In genomic region chr11:75562048-75562835, GRCh38 we compare ENCODE assay signal across 8 cellular contexts. TPM values are rescaled to one million over a fixed set of nuclear protein-coding genes. Genes with fewer than 3 reads are reported as not detected.
DNase-seq lines count a peak whose midpoint lies in the region; ATAC-seq, FAIRE-seq and TF ChIP-seq lines count a peak whose summit lies in the region.

TSS of gene SERPINH1 (plus strand) at chr11:75562253. CDS start at chr11:75566350, 4,097 bp downstream.

- no peak for FAIRE-seq in RCC 7860 (lab: Jason Lieb, UNC)

- H3K27ac ChIP-seq in CD4-positive, alpha-beta memory T cell (ENCODE audit: low read depth, low read length), result peak within 1 kb of the TSS; percentile 71
- H3K27ac ChIP-seq in esophagus squamous epithelium (peak within 1 kb of the TSS; percentile 95 to 99 (median 96)), muscle layer of duodenum (ENCODE audit: low read length) (peak within 1 kb of the TSS; percentile 99)

- ATAC-seq in GM21360 (IDR thresholded peaks at IDR 0.05; ENCODE audit: unreplicated experiment), result peak; percentile 65
- ATAC-seq in activated T-cell treated with anti-CD3 and anti-CD28 coated beads, Interleukin-2, amount 50 U/mL, for 72 hours (replicated peaks in 1 of 2), result peak; percentile 91 to 93

- H3K27ac Mint-ChIP-seq in CD4-positive, alpha-beta memory T cell, result peak within 1 kb of the TSS; percentile 91 to 98 (median 96)
- peak within 1 kb of the TSS; percentile 90 for H3K27ac Mint-ChIP-seq in activated T-cell treated with anti-CD3 and anti-CD28 coated beads, Interleukin-2, amount 50 U/mL, for 72 hours

- H3K27me3 ChIP-seq in CD4-positive, alpha-beta memory T cell (ENCODE audit: insufficient read depth, low read length), result no peaks in the 10 kb centered on the region
- H3K27me3 ChIP-seq in esophagus squamous epithelium (peaks cover 0 to 6% (median 0%) of the 10 kb centered on the region in 4 donors), muscle layer of duodenum (ENCODE audit: low read depth, low read length) (no peaks in the 10 kb centered on the region)

- TF ChIP-seq POLR2A in esophagus squamous epithelium (IDR thresholded peaks at IDR 0.05), result peak in 2 of 4 donors; percentile 59 to 74

- CTCF ChIA-PET in CD4-positive, alpha-beta memory T cell (lab: Charles Lee; ENCODE audit: partially characterized antibody), result interaction anchor here (1.2 to 1.4 kb wide), 2 partner anchors 13 to 16 kb away, joined by 3 read pairs; no protein-coding TSS in a partner anchor

- H3K27me3 Mint-ChIP-seq in CD4-positive, alpha-beta memory T cell, result no peaks in the 10 kb centered on the region
- H3K27me3 Mint-ChIP-seq in activated T-cell treated with anti-CD3 and anti-CD28 coated beads, Interleukin-2, amount 50 U/mL, for 72 hours (ENCODE audit: low read depth), result no peaks in the 10 kb centered on the region

- peak within 1 kb of the TSS; percentile 93 to 99 (median 99) for H3K4me3 Mint-ChIP-seq in CD4-positive, alpha-beta memory T cell
- H3K4me3 Mint-ChIP-seq in activated T-cell treated with anti-CD3 and anti-CD28 coated beads, Interleukin-2, amount 50 U/mL, for 72 hours, result peak within 1 kb of the TSS; percentile 89 to 91

- no peak for TF ChIP-seq CTCF in esophagus squamous epithelium (IDR thresholded peaks at IDR 0.05)

- POLR2A ChIA-PET in CD4-positive, alpha-beta memory T cell (lab: Charles Lee; ENCODE audit: partially characterized antibody), result interaction anchor here (1.0 to 3.0 kb wide), 10 partner anchors 9 to 286 kb away, joined by 3 to 15 read pairs (median 4); no protein-coding TSS in a partner anchor

- peaks cover 20% of the 10 kb centered on the region for H3K4me1 ChIP-seq in CD4-positive, alpha-beta memory T cell (ENCODE audit: insufficient read depth, low read length)
- H3K4me1 ChIP-seq in esophagus squamous epithelium, result peaks cover 59 to 98% (median 69%) of the 10 kb centered on the region in 3 donors
- H3K4me1 ChIP-seq in muscle layer of duodenum (ENCODE audit: control insufficient read depth in 1 of 2, insufficient read depth in 2 of 2, low read length in 2 of 2), result peaks cover 46 to 80% of the 10 kb centered on the region in 2 donors

- 0 to 3% methylated on average over 21 to 38 of the region's 51 CpGs for WGBS in esophagus squamous epithelium, 2 donors

- H3K36me3 ChIP-seq in CD4-positive, alpha-beta memory T cell (ENCODE audit: insufficient read depth, low read length), result no peaks in the 10 kb centered on the region
- H3K36me3 ChIP-seq in esophagus squamous epithelium, result peaks cover 8 to 13% (median 9%) of the 10 kb centered on the region in 3 donors
- H3K36me3 ChIP-seq in muscle layer of duodenum (ENCODE audit: control insufficient read depth in 1 of 2, insufficient read depth in 2 of 2, low read length in 2 of 2), result peaks cover 6 to 38% of the 10 kb centered on the region in 2 donors

- H3K4me1 Mint-ChIP-seq in CD4-positive, alpha-beta memory T cell, result peaks cover 12 to 49% (median 33%) of the 10 kb centered on the region in 4 donors
- H3K4me1 Mint-ChIP-seq in activated T-cell treated with anti-CD3 and anti-CD28 coated beads, Interleukin-2, amount 50 U/mL, for 72 hours (ENCODE audit: low read depth), result peaks cover 45% of the 10 kb centered on the region

- H3K4me3 ChIP-seq in CD4-positive, alpha-beta memory T cell (ENCODE audit: low read length in 2 of 2), result peak within 1 kb of the TSS; percentile 86 to 96
- H3K4me3 ChIP-seq in esophagus squamous epithelium (peak within 1 kb of the TSS; percentile 61 to 82 (median 72)), muscle layer of duodenum (ENCODE audit: low read depth in 1 of 2, low read length in 2 of 2) (peak within 1 kb of the TSS; percentile 85 to 96)

- peak; percentile 43 to 67 (median 49) for DNase-seq in CD4-positive, alpha-beta memory T cell
- DNase-seq in HUDEP-2 (lab: John Stamatoyannopoulos, UW; ENCODE audit: unreplicated experiment in 76 of 76) (peak in 71 of 76 experiments; percentile 24 to 85 (median 72)), RCC 7860 (ENCODE audit: low spot score) (peak; percentile 70), esophagus squamous epithelium (lab: John Stamatoyannopoulos, UW) (no peak)
- DNase-seq in activated T-cell treated with anti-CD3 and anti-CD28 coated beads, Interleukin-2, amount 50 U/mL, for 72 hours, result peak; percentile 81 to 83
- DNase-seq in stimulated activated naive CD4-positive, alpha-beta T cell (lab: John Stamatoyannopoulos, UW), result peak; percentile 18 to 68 (median 48)

- no peaks in the 10 kb centered on the region for H3K9me3 Mint-ChIP-seq in CD4-positive, alpha-beta memory T cell
- no peaks in the 10 kb centered on the region for H3K9me3 Mint-ChIP-seq in activated T-cell treated with anti-CD3 and anti-CD28 coated beads, Interleukin-2, amount 50 U/mL, for 72 hours

- intact Hi-C loops in CD4-positive, alpha-beta memory T cell (cut with micrococcal nuclease), result loop anchor here (1.0 to 2.0 kb wide), 2 partner anchors 21 to 35 kb away; no protein-coding TSS in a partner anchor
- intact Hi-C loops in esophagus squamous epithelium (cut with DNase I), result no loop called here

- peaks cover 0 to 16% of the 10 kb centered on the region in 2 donors for H3K36me3 Mint-ChIP-seq in CD4-positive, alpha-beta memory T cell
- no peaks in the 10 kb centered on the region for H3K36me3 Mint-ChIP-seq in activated T-cell treated with anti-CD3 and anti-CD28 coated beads, Interleukin-2, amount 50 U/mL, for 72 hours (ENCODE audit: insufficient read depth in 2 of 2)

- no peaks in the 10 kb centered on the region for H3K9me3 ChIP-seq in CD4-positive, alpha-beta memory T cell (ENCODE audit: control insufficient read depth in 1 of 2, low read length in 2 of 2)
- H3K9me3 ChIP-seq in esophagus squamous epithelium (no peaks in the 10 kb centered on the region), muscle layer of duodenum (ENCODE audit: control insufficient read depth in 1 of 2, low read length in 2 of 2) (no peaks in the 10 kb centered on the region)

RNA-seq across cellular contexts. Expression of gene SERPINH1, which starts in this region (rescaled TPM):
- total RNA-seq in CD4-positive, alpha-beta memory T cell, result 10 to 100 TPM; 15.6 to 16.2 TPM
- 1 to 10 TPM; 1.1 to 7.1 TPM for polyA plus RNA-seq in CD4-positive, alpha-beta memory T cell
- total RNA-seq in activated T-cell treated with anti-CD3 and anti-CD28 coated beads, Interleukin-2, amount 50 U/mL, for 72 hours, result 10 to 100 TPM; 17.3 to 20.4 TPM
- total RNA-seq in esophagus squamous epithelium, result 10 to 100 TPM; 41.4 to 70.1 (median 46.5) TPM
